Comparison of ENCODE assay signal across 1 cellular context in the genomic region with DNA sequence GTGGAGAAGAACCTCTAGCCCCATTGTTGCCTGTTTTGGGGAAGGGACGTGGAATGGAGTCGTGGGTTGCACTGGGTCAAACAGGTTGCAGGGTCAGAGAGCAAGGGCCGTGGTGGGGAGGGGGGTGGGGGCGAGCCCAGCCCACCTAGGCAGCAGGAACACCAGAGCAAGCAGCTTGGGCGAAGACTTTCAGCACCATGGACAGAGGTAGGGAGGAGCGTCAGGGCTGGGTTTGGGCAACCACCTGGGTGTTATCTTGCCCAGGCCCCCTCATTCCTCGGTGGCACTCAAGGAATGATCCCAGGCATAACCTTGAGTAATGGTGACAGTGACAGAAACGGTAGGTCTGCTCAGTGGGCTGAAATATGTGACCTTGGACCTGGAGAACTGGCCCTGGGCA.
A peak's percentile ranks its signal among the peaks of the same experiment; 100 is the strongest.
TF ChIP-seq lines count a peak whose summit lies in the region.

No MANE protein-coding gene starts in this region.

TF ChIP-seq in H1, 55 proteins besides CTCF, POLR2A, EP300 and RAD21:
- TF ChIP-seq GABPA (IDR thresholded peaks at IDR 0.05; ENCODE audit: borderline replicate concordance, insufficient read depth, low read length) (peak; percentile 54; the same call in 1 of the 2 replicates), SIRT6 (IDR thresholded peaks at IDR 0.05; ENCODE audit: low read length) (no peak), SIN3A (conservative IDR thresholded peaks at IDR 0.05 in 1 of 2, IDR thresholded peaks at IDR 0.05 in 1 of 2; ENCODE audit: low read depth in 1 of 2, low read length in 2 of 2) (peak; percentile 83 to 89; a peak in 3 of 4 replicates)
